In genomic region chr2:240434728-240435456, GRCh38 we compare ENCODE assay signal across 8 cellular contexts. TPM values are rescaled to one million over a fixed set of nuclear protein-coding genes. Genes with fewer than 3 reads are reported as not detected.
A peak's percentile ranks its signal among the peaks of the same experiment; 100 is the strongest.
DNase-seq lines count a peak whose midpoint lies in the region; ATAC-seq and TF ChIP-seq lines count a peak whose summit lies in the region.

No MANE protein-coding gene starts in this region.

- no peak for TF ChIP-seq POLR2A in Peyer's patch (IDR thresholded peaks at IDR 0.05)

- peaks cover 0 to 7% of the 10 kb centered on the region in 2 donors for H3K27me3 ChIP-seq in Peyer's patch

- no peak for TF ChIP-seq CTCF in Peyer's patch (IDR thresholded peaks at IDR 0.05)
- TF ChIP-seq CTCF in fibroblast of pulmonary artery (IDR thresholded peaks at IDR 0.05; ENCODE audit: low read length, missing control alignments): no peak

- H3K27ac Mint-ChIP-seq in natural killer cell treated with Interleukin-12 subunit alpha and Interleukin-12 subunit beta and Interleukin-15 and Interleukin-18, amount 100 ng/mL, for 72 hours: no peak overlapping the region

- peaks cover 3 to 30% (median 8%) of the 10 kb centered on the region in 4 donors for H3K4me1 ChIP-seq in Peyer's patch

- H3K36me3 Mint-ChIP-seq in natural killer cell treated with Interleukin-12 subunit alpha and Interleukin-12 subunit beta and Interleukin-15 and Interleukin-18, amount 100 ng/mL, for 72 hours: no peaks in the 10 kb centered on the region

- no peaks in the 10 kb centered on the region for H3K9me3 ChIP-seq in Peyer's patch

- DNase-seq in AG08395 (ENCODE audit: low spot score): peak; percentile 97
- DNase-seq in HT-29 (ENCODE audit: low spot score): peak; percentile 74
- DNase-seq in Peyer's patch: peak; percentile 84 to 95 (median 89)
- DNase-seq in activated T-helper 9 cell treated with anti-CD3 and anti-CD28 coated beads, Interleukin-2, amount 50 U/mL, for 16 hours (ENCODE audit: low read depth): peak; percentile 79
- DNase-seq in fibroblast of pulmonary artery (ENCODE audit: low read depth): peak; percentile 90
- peak; percentile 92 for DNase-seq in natural killer cell treated with Interleukin-12 subunit alpha and Interleukin-12 subunit beta and Interleukin-15 and Interleukin-18, amount 100 ng/mL, for 72 hours (ENCODE audit: low spot score)
- peak; percentile 70 to 85 (median 80) for DNase-seq in stimulated activated naive CD4-positive, alpha-beta T cell (lab: John Stamatoyannopoulos, UW)

- H3K27me3 Mint-ChIP-seq in natural killer cell treated with Interleukin-12 subunit alpha and Interleukin-12 subunit beta and Interleukin-15 and Interleukin-18, amount 100 ng/mL, for 72 hours: peaks cover 0 to 10% of the 10 kb centered on the region in 2 donors

- H3K36me3 ChIP-seq in Peyer's patch: no peaks in the 10 kb centered on the region

- peaks cover 0 to 10% of the 10 kb centered on the region in 2 donors for H3K4me1 Mint-ChIP-seq in natural killer cell treated with Interleukin-12 subunit alpha and Interleukin-12 subunit beta and Interleukin-15 and Interleukin-18, amount 100 ng/mL, for 72 hours (ENCODE audit: low read depth in 2 of 2)

- H3K4me3 ChIP-seq in Peyer's patch (peak overlapping the region; percentile 60 to 92 (median 76)), fibroblast of pulmonary artery (replicated peaks; ENCODE audit: low read depth, low read length) (peak overlapping the region; percentile 61)

- peak overlapping the region; percentile 69 to 88 (median 81) for H3K27ac ChIP-seq in Peyer's patch

- peak; percentile 60 for ATAC-seq in GM19043 (IDR thresholded peaks at IDR 0.05; ENCODE audit: low read depth, unreplicated experiment)
- peak; percentile 89 to 91 for ATAC-seq in natural killer cell treated with Interleukin-12 subunit alpha and Interleukin-12 subunit beta and Interleukin-15 and Interleukin-18, amount 100 ng/mL, for 72 hours

- H3K9me3 Mint-ChIP-seq in natural killer cell treated with Interleukin-12 subunit alpha and Interleukin-12 subunit beta and Interleukin-15 and Interleukin-18, amount 100 ng/mL, for 72 hours: no peaks in the 10 kb centered on the region

- H3K4me3 Mint-ChIP-seq in natural killer cell treated with Interleukin-12 subunit alpha and Interleukin-12 subunit beta and Interleukin-15 and Interleukin-18, amount 100 ng/mL, for 72 hours: peak overlapping the region; percentile 70

RNA-seq across cellular contexts. Expression of gene GPC1, which starts 0.6 kb away (rescaled TPM):
- total RNA-seq in HT-29 (2014; rRNA removed; shearing (Covaris generic)): 9.9 and 12.3 TPM in 2 replicates
- 10 to 100 TPM in 1 of 4 donors, 1 to 10 TPM in 3; 4.4 to 18.2 (median 7.1) TPM for total RNA-seq in Peyer's patch
- 1 to 10 TPM; 1.2 to 1.8 TPM for total RNA-seq in natural killer cell treated with Interleukin-12 subunit alpha and Interleukin-12 subunit beta and Interleukin-15 and Interleukin-18, amount 100 ng/mL, for 72 hours

Comparison
In these comparisons a context has a peak if more than half of its experiments do, and no peak if none do; other contexts are left out.
1. Peak in every context shown above with its lines: DNase-seq, ATAC-seq, H3K4me3 ChIP-seq and H3K27ac ChIP-seq.